8 cellular contexts compared by ENCODE assay signal in the genomic region with DNA sequence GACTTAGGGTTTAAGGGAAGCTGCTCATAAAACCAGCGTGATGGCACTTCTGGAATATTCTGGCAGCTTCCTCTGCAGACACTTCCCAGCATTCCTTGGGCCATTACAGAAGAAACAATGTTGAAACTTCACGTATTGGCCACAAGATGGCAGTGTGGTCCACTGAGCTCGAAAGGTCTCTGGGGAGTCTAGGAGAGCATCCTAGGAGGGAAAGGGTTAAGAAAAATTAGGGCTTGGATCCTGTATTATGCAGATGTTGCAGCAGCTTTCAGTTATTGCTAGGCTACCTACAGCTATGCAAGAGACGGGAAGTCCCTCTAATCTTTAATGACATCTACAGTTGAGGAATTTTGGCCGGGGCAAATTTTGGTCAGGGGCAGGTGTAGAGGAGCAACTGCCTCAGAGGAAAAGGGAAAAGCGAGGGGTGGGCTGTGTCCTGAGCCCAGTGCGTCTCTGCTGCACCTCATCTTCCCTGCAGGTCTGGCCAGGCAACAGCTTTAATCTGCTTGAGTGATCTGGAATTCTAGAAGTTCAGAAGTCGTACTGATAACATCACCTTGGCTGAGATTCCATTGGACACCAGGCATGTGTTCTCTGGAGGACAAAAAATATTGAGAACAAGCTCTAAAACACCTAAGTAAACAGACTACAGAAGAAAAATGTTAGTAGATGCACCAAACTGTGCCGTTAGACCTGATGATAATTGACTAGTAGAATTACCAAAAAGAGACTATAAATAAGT.
A peak's percentile ranks its signal among the peaks of the same experiment; 100 is the strongest.
DNase-seq lines count a peak whose midpoint lies in the region; ATAC-seq, FAIRE-seq and TF ChIP-seq lines count a peak whose summit lies in the region.

No MANE protein-coding gene starts in this region.

- H3K4me3 Mint-ChIP-seq in activated CD4-positive, alpha-beta memory T cell treated with anti-CD3 and anti-CD28 coated beads for 36 hours: no peak overlapping the region

- DNase-seq in AG04450 (ENCODE audit: low read depth, low spot score) (no peak), GF-D8 (lab: John Stamatoyannopoulos, UW) (peak; percentile 50), H54 (ENCODE audit: insufficient read length, low spot score) (peak; percentile 13), Kasumi-1 (lab: John Stamatoyannopoulos, UW) (peak; percentile 55 to 75), left ventricle myocardium superior (no peak), small intestine (peak; percentile 59), T1000 (lab: John Stamatoyannopoulos, UW) (no peak)
- DNase-seq in activated CD4-positive, alpha-beta memory T cell treated with anti-CD3 and anti-CD28 coated beads for 36 hours: peak; percentile 48

- no peaks in the 10 kb centered on the region for H3K4me1 ChIP-seq in small intestine (ENCODE audit: control insufficient read depth in 2 of 2, insufficient read depth in 1 of 2, low read depth in 1 of 2, low read length in 1 of 2)

- ATAC-seq in left ventricle myocardium superior: peak; percentile 53

- 32 to 40% (median 33%) methylated on average over 9 of the region's 9 CpGs for WGBS in small intestine, 3 donors

- TF ChIP-seq CTCF in AG04450 (IDR thresholded peaks at IDR 0.05; ENCODE audit: low read depth, low read length): peak; percentile 61

- H3K27ac Mint-ChIP-seq in activated CD4-positive, alpha-beta memory T cell treated with anti-CD3 and anti-CD28 coated beads for 36 hours: peak overlapping the region; percentile 49

- TF ChIP-seq POLR2A in H54 (IDR thresholded peaks at IDR 0.05; ENCODE audit: low read depth, low read length): no peak

- no peaks in the 10 kb centered on the region for H3K9me3 Mint-ChIP-seq in activated CD4-positive, alpha-beta memory T cell treated with anti-CD3 and anti-CD28 coated beads for 36 hours

- FAIRE-seq in H54 (lab: Jason Lieb, UNC): no peak
- FAIRE-seq in small intestine (lab: Jason Lieb, UNC): no peak

- H3K36me3 Mint-ChIP-seq in activated CD4-positive, alpha-beta memory T cell treated with anti-CD3 and anti-CD28 coated beads for 36 hours: no peaks in the 10 kb centered on the region

- peaks cover 75% of the 10 kb centered on the region for H3K4me1 Mint-ChIP-seq in activated CD4-positive, alpha-beta memory T cell treated with anti-CD3 and anti-CD28 coated beads for 36 hours (ENCODE audit: low read depth)

- no peaks in the 10 kb centered on the region for H3K27me3 Mint-ChIP-seq in activated CD4-positive, alpha-beta memory T cell treated with anti-CD3 and anti-CD28 coated beads for 36 hours

- H3K4me3 ChIP-seq in AG04450 (ENCODE audit: low read depth, low read length) (no peak overlapping the region), small intestine (ENCODE audit: low read depth in 1 of 2, low read length in 2 of 2) (no peak overlapping the region)

- H3K36me3 ChIP-seq in small intestine (ENCODE audit: control insufficient read depth in 2 of 2, insufficient read depth in 2 of 2, low read length in 2 of 2): no peaks in the 10 kb centered on the region

- intact Hi-C loops in activated CD4-positive, alpha-beta memory T cell treated with anti-CD3 and anti-CD28 coated beads for 36 hours (cut with micrococcal nuclease): no loop called here
- intact Hi-C loops in left ventricle myocardium superior (cut with micrococcal nuclease): no loop called here

- POLR2A ChIA-PET in AG04450 (lab: Yijun Ruan, JAX): no interaction called here
- POLR2A ChIA-PET in activated CD4-positive, alpha-beta memory T cell treated with anti-CD3 and anti-CD28 coated beads for 36 hours (lab: Charles Lee): no interaction called here

- H3K9me3 ChIP-seq in AG04450 (ENCODE audit: control insufficient read depth, insufficient read depth, low read length) (no peaks in the 10 kb centered on the region), small intestine (ENCODE audit: control insufficient read depth, low read depth) (no peaks in the 10 kb centered on the region)

- H3K27ac ChIP-seq in AG04450 (ENCODE audit: low read depth, low read length) (no peak overlapping the region), small intestine (ENCODE audit: low read depth in 1 of 2, low read length in 1 of 2) (no peak overlapping the region)

- CTCF ChIA-PET in AG04450 (lab: Charles Lee): interaction anchor here (0.6 to 12.2 kb wide), 44 partner anchors 9 to 736 kb away, joined by 3 to 328 read pairs (median 5); no protein-coding TSS in a partner anchor
- CTCF ChIA-PET in activated CD4-positive, alpha-beta memory T cell treated with anti-CD3 and anti-CD28 coated beads for 36 hours (lab: Charles Lee): interaction anchor here (0.6 to 14.9 kb wide), 24 partner anchors 12 to 524 kb away, joined by 3 to 324 read pairs (median 4); no protein-coding TSS in a partner anchor

- H3K27me3 ChIP-seq in AG04450 (ENCODE audit: control insufficient read depth, insufficient read depth, low read length): no peaks in the 10 kb centered on the region
- no peaks in the 10 kb centered on the region for H3K27me3 ChIP-seq in small intestine (ENCODE audit: control insufficient read depth in 2 of 2, insufficient read depth in 2 of 2, low read length in 2 of 2)

Comparison
In these comparisons a context has a peak if more than half of its experiments do, and no peak if none do; other contexts are left out.
1. DNase-seq: peak in GF-D8 (single experiment), H54 (single experiment), Kasumi-1 (2 of 2), activated CD4-positive, alpha-beta memory T cell treated with anti-CD3 and anti-CD28 coated beads for 36 hours (single experiment) and small intestine (single experiment); none in AG04450 (single experiment), left ventricle myocardium superior (single experiment) and T1000 (single experiment).